In the genomic region with DNA sequence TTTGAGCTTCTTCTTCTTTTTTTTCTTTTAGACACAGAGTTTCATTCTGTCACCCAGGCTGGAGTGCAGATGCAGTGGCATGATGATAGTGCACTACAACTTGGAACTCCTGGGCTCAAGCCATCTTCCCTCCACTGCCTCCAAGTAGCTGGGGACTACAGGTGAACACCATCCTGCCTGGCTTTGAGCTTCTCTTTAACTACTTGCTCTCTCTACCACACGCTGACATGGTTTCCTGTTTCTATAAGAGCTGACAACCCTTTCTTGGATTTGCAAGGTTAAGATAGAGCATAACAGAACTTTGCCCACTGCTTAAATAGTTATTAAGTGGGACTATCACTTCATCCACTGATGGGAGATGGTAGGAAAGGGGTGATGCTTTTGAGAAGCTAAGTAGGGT, we compare ENCODE assay signal across 22 cellular contexts.
DNase-seq lines count a peak whose midpoint lies in the region; ATAC-seq, FAIRE-seq and TF ChIP-seq lines count a peak whose summit lies in the region.
"Had no signal": no experiment of that assay in that cellular context is flagged by ENCODE, and none has a peak within 500 bp of the region (broad histone marks: within the 10 kb centered on the region; RNA-seq: fewer than 3 reads in every experiment).

No MANE protein-coding gene starts in this region.

- POLR2A ChIA-PET in activated CD4-positive, alpha-beta T cell treated with anti-CD3 and anti-CD28 coated beads for 36 hours (lab: Charles Lee): no interaction called here
- POLR2A ChIA-PET in CD8-positive, alpha-beta T cell (lab: Charles Lee): interaction anchor here (0.7 to 1.4 kb wide), 4 partner anchors 13 to 71 kb away, joined by 3 read pairs; no protein-coding TSS in a partner anchor
- POLR2A ChIA-PET in naive thymus-derived CD8-positive, alpha-beta T cell (lab: Charles Lee): interaction anchor here (0.5 to 1.7 kb wide), 5 partner anchors 68 to 89 kb away, joined by 3 to 5 read pairs (median 3); no protein-coding TSS in a partner anchor

- H3K9me3 ChIP-seq in CD8-positive, alpha-beta T cell (ENCODE audit: low read length): no peaks in the 10 kb centered on the region
- H3K9me3 ChIP-seq in T-helper 17 cell (ENCODE audit: control insufficient read depth, low read length, poor library complexity, severe bottlenecking): no peaks in the 10 kb centered on the region
- H3K9me3 ChIP-seq: colonic mucosa, left lung, upper lobe of left lung had no signal

- CTCF ChIA-PET in activated CD4-positive, alpha-beta T cell treated with anti-CD3 and anti-CD28 coated beads for 36 hours (lab: Charles Lee): interaction anchor here (0.7 to 1.1 kb wide), 6 partner anchors 10 to 207 kb away, joined by 3 to 4 read pairs (median 3); no protein-coding TSS in a partner anchor
- CTCF ChIA-PET in CD8-positive, alpha-beta T cell (lab: Charles Lee): interaction anchor here (0.8 kb wide), 1 partner anchor 566 kb away, joined by 3 read pairs; no protein-coding TSS in a partner anchor

- no peaks in the 10 kb centered on the region for H3K36me3 Mint-ChIP-seq in activated CD4-positive, alpha-beta T cell treated with anti-CD3 and anti-CD28 coated beads for 36 hours (ENCODE audit: low read depth)
- no peaks in the 10 kb centered on the region for H3K36me3 Mint-ChIP-seq in CD8-positive, alpha-beta T cell
- peaks cover 1% of the 10 kb centered on the region for H3K36me3 Mint-ChIP-seq in T-helper 17 cell (ENCODE audit: low read depth)
- H3K36me3 Mint-ChIP-seq in naive thymus-derived CD8-positive, alpha-beta T cell: no peaks in the 10 kb centered on the region

- H3K9me3 Mint-ChIP-seq in activated CD4-positive, alpha-beta T cell treated with anti-CD3 and anti-CD28 coated beads for 36 hours (ENCODE audit: low read depth): no peaks in the 10 kb centered on the region
- H3K9me3 Mint-ChIP-seq in CD8-positive, alpha-beta T cell: no peaks in the 10 kb centered on the region
- no peaks in the 10 kb centered on the region for H3K9me3 Mint-ChIP-seq in naive thymus-derived CD8-positive, alpha-beta T cell
- H3K9me3 Mint-ChIP-seq: endodermal cell had no signal

- no peak overlapping the region for H3K27ac ChIP-seq in CD8-positive, alpha-beta T cell (ENCODE audit: low read depth, low read length)
- H3K27ac ChIP-seq: brain microvascular endothelial cell, colonic mucosa, RWPE1, upper lobe of left lung had no signal

- no peak overlapping the region for H3K4me3 ChIP-seq in CD8-positive, alpha-beta T cell (ENCODE audit: low read depth, low read length)
- H3K4me3 ChIP-seq: colonic mucosa, left lung, smooth muscle cell, upper lobe of left lung had no signal

- peaks cover 65% of the 10 kb centered on the region for H3K4me1 Mint-ChIP-seq in activated CD4-positive, alpha-beta T cell treated with anti-CD3 and anti-CD28 coated beads for 36 hours
- H3K4me1 Mint-ChIP-seq in CD8-positive, alpha-beta T cell (ENCODE audit: low read depth): peaks cover 61% of the 10 kb centered on the region
- peaks cover 34% of the 10 kb centered on the region for H3K4me1 Mint-ChIP-seq in T-helper 17 cell
- H3K4me1 Mint-ChIP-seq in naive thymus-derived CD8-positive, alpha-beta T cell: peaks cover 40 to 72% (median 68%) of the 10 kb centered on the region in 4 donors

- intact Hi-C loops in activated CD4-positive, alpha-beta T cell treated with anti-CD3 and anti-CD28 coated beads for 36 hours (cut with DNase I, micrococcal nuclease): loop anchor here (5.0 kb wide), 4 partner anchors 83 to 238 kb away; a partner anchor contains a TSS
- intact Hi-C loops in CD8-positive, alpha-beta T cell (cut with DNase I, micrococcal nuclease): loop anchor here in 1 of 2 experiments (5.0 kb wide), 2 partner anchors 73 to 207 kb away; no protein-coding TSS in a partner anchor

- TF ChIP-seq CTCF in CD8-positive, alpha-beta T cell (IDR thresholded peaks at IDR 0.05): no peak
- no peak for TF ChIP-seq CTCF in D721Med (IDR thresholded peaks at IDR 0.05; ENCODE audit: insufficient read depth, missing control alignments)

- no peaks in the 10 kb centered on the region for H3K27me3 Mint-ChIP-seq in activated CD4-positive, alpha-beta T cell treated with anti-CD3 and anti-CD28 coated beads for 36 hours
- H3K27me3 Mint-ChIP-seq in CD8-positive, alpha-beta T cell (ENCODE audit: low read depth): no peaks in the 10 kb centered on the region
- H3K27me3 Mint-ChIP-seq in T-helper 17 cell: no peaks in the 10 kb centered on the region
- H3K27me3 Mint-ChIP-seq in naive thymus-derived CD8-positive, alpha-beta T cell: no peaks in the 10 kb centered on the region

- no peak overlapping the region for H3K4me3 Mint-ChIP-seq in activated CD4-positive, alpha-beta T cell treated with anti-CD3 and anti-CD28 coated beads for 36 hours
- peak overlapping the region; percentile 7 for H3K4me3 Mint-ChIP-seq in CD8-positive, alpha-beta T cell
- peak overlapping the region; percentile 10 for H3K4me3 Mint-ChIP-seq in T-helper 17 cell
- peak overlapping the region in 9 of 10 donors; percentile 1 to 84 (median 60) for H3K4me3 Mint-ChIP-seq in naive thymus-derived CD8-positive, alpha-beta T cell
- H3K4me3 Mint-ChIP-seq: endodermal cell had no signal

- no peaks in the 10 kb centered on the region for H3K27me3 ChIP-seq in CD8-positive, alpha-beta T cell (ENCODE audit: insufficient read depth, low read length)
- H3K27me3 ChIP-seq: brain microvascular endothelial cell, colonic mucosa, left lung, upper lobe of left lung had no signal

- DNase-seq in activated CD4-positive, alpha-beta T cell treated with anti-CD3 and anti-CD28 coated beads for 36 hours: no peak
- no peak for DNase-seq in activated CD4-positive, alpha-beta T cell treated with anti-CD3 and anti-CD28 coated beads, Interleukin-2, amount 50 U/mL, for 1 hour
- no peak for DNase-seq in CD8-positive, alpha-beta T cell
- DNase-seq in T-helper 17 cell: no peak
- peak in 3 of 10 donors; percentile 8 to 37 (median 26) for DNase-seq in naive thymus-derived CD8-positive, alpha-beta T cell
- no peak for DNase-seq in NCI-H345 (lab: John Stamatoyannopoulos, UW)
- DNase-seq in D721Med (ENCODE audit: insufficient read length, low spot score): no peak
- DNase-seq: 8988T; activated T-cell treated with anti-CD3 and anti-CD28 coated beads for 4 hours; AML-193; brain microvascular endothelial cell; colonic mucosa; endodermal cell; left lung; NCI-H1417; NCI-H510A treated with DMSO at 0.1 percent for 48 hours; stimulated activated CD4-positive, alpha-beta T cell treated with anti-CD3 and anti-CD28 coated beads, Interleukin-2, amount 100 ng/mL, for 48 hours; upper lobe of left lung had no signal

- ATAC-seq in activated CD4-positive, alpha-beta T cell treated with anti-CD3 and anti-CD28 coated beads for 36 hours: no peak
- ATAC-seq in CD8-positive, alpha-beta T cell: no peak
- ATAC-seq in T-helper 17 cell (no peak), HG02759 (IDR thresholded peaks at IDR 0.05; ENCODE audit: unreplicated experiment) (no peak)
- peak; percentile 64 to 79 for ATAC-seq in naive thymus-derived CD8-positive, alpha-beta T cell

- peaks cover 62% of the 10 kb centered on the region for H3K4me1 ChIP-seq in CD8-positive, alpha-beta T cell (ENCODE audit: insufficient read depth, low read length)

- no peak for FAIRE-seq in D721Med (lab: Jason Lieb, UNC)
- FAIRE-seq: GM18507 had no signal

- no peaks in the 10 kb centered on the region for H3K36me3 ChIP-seq in CD8-positive, alpha-beta T cell (ENCODE audit: insufficient read depth, low read length)
- H3K36me3 ChIP-seq: brain microvascular endothelial cell, colonic mucosa, left lung, upper lobe of left lung had no signal

- H3K27ac Mint-ChIP-seq in activated CD4-positive, alpha-beta T cell treated with anti-CD3 and anti-CD28 coated beads for 36 hours: peak overlapping the region; percentile 55
- H3K27ac Mint-ChIP-seq in CD8-positive, alpha-beta T cell: peak overlapping the region; percentile 21
- no peak overlapping the region for H3K27ac Mint-ChIP-seq in T-helper 17 cell
- peak overlapping the region; percentile 76 to 93 (median 87) for H3K27ac Mint-ChIP-seq in naive thymus-derived CD8-positive, alpha-beta T cell
- H3K27ac Mint-ChIP-seq: endodermal cell had no signal

Comparison
In these comparisons a context has a peak if more than half of its experiments do, and no peak if none do; other contexts are left out.
1. ATAC-seq: peak in naive thymus-derived CD8-positive, alpha-beta T cell (2 of 2); none in activated CD4-positive, alpha-beta T cell treated with anti-CD3 and anti-CD28 coated beads for 36 hours (single experiment), CD8-positive, alpha-beta T cell (single experiment), T-helper 17 cell (single experiment) and HG02759 (single experiment).